Comparison of ENCODE assay signal across 8 cellular contexts in genomic region chr4:1721666-1722550, GRCh38. TPM values are rescaled to one million over a fixed set of nuclear protein-coding genes. Genes with fewer than 3 reads are reported as not detected.
DNase-seq lines count a peak whose midpoint lies in the region; ATAC-seq and TF ChIP-seq lines count a peak whose summit lies in the region.

No MANE protein-coding gene starts in this region.

- WGBS in HUES64: 3% methylated on average over 61 of the region's 61 CpGs
- WGBS in mammary epithelial cell (ENCODE audit: low coverage, missing lambda C conversion rate): 0% methylated on average over 5 of the region's 61 CpGs

- H3K9ac ChIP-seq in HUES64 (ENCODE audit: low read depth, low read length) (peak overlapping the region; percentile 93), mammary epithelial cell (ENCODE audit: insufficient read depth, low read length) (peak overlapping the region; percentile 59)

- no peaks in the 10 kb centered on the region for H3K36me3 Mint-ChIP-seq in naive B cell

- H4K20me1 ChIP-seq in mammary epithelial cell (ENCODE audit: insufficient read depth, low read length): no peaks in the 10 kb centered on the region

- H3K4me1 Mint-ChIP-seq in naive B cell: peaks cover 37 to 61% (median 48%) of the 10 kb centered on the region in 3 donors

- H3K9me3 Mint-ChIP-seq in naive B cell: no peaks in the 10 kb centered on the region

- peaks cover 51% of the 10 kb centered on the region for H3K36me3 ChIP-seq in HUES64 (ENCODE audit: insufficient read depth, low read length)
- H3K36me3 ChIP-seq in mammary epithelial cell (ENCODE audit: insufficient read depth, low read length): peaks cover 2% of the 10 kb centered on the region

- H3K27me3 ChIP-seq in HUES64 (ENCODE audit: insufficient read depth, low read length): no peaks in the 10 kb centered on the region
- no peaks in the 10 kb centered on the region for H3K27me3 ChIP-seq in mammary epithelial cell (ENCODE audit: insufficient read depth, low read length)

- BruUV-seq in mammary epithelial cell (replicated peaks; lab: Mats Ljungman, UMichigan): no TSS peak

- peak overlapping the region; percentile 68 for H3K27ac ChIP-seq in HUES64 (ENCODE audit: low read depth, low read length)
- peak overlapping the region; percentile 28 for H3K27ac ChIP-seq in mammary epithelial cell (ENCODE audit: insufficient read depth, low read depth, low read length)

- H3K4me2 ChIP-seq in mammary epithelial cell (ENCODE audit: insufficient read depth, low read depth, low read length): peak overlapping the region; percentile 85

- H3K9me3 ChIP-seq in HUES64 (ENCODE audit: insufficient read depth, low read depth, low read length) (no peaks in the 10 kb centered on the region), mammary epithelial cell (replicated peaks; ENCODE audit: insufficient read depth, low read length) (no peaks in the 10 kb centered on the region)

- peak overlapping the region; percentile 55 for H2AFZ ChIP-seq in mammary epithelial cell (ENCODE audit: low read depth, low read length)

- intact Hi-C loops in mammary epithelial cell (cut with micrococcal nuclease): loop anchor here (1.0 to 10.0 kb wide), 2 partner anchors 10 to 377 kb away; partner anchors contain the start of genes SLBP and UVSSA

- peak overlapping the region; percentile 87 for H3K4me3 ChIP-seq in HUES64 (ENCODE audit: low read length)
- peak overlapping the region; percentile 66 to 87 (median 78) for H3K4me3 ChIP-seq in mammary epithelial cell (replicated peaks in 1 of 3; ENCODE audit: insufficient read depth in 1 of 3, low read depth in 2 of 3, low read length in 3 of 3)

- H3K4me3 Mint-ChIP-seq in naive B cell: peak overlapping the region; percentile 82 to 95 (median 89)

- DNase-seq in mammary epithelial cell: no peak
- no peak for DNase-seq in naive B cell
- no peak for DNase-seq in NCI-H1694 (lab: John Stamatoyannopoulos, UW)
- no peak for DNase-seq in SW480 (ENCODE audit: low spot score)

- TF ChIP-seq CTCF in mammary epithelial cell (conservative IDR thresholded peaks at IDR 0.05 in 1 of 2, IDR thresholded peaks at IDR 0.05 in 1 of 2; ENCODE audit: extremely low read depth in 1 of 2, insufficient read depth in 1 of 2, low read depth in 1 of 2, low read length in 2 of 2): no peak

- dilution Hi-C loops in mammary epithelial cell (cut with HindIII; ENCODE audit: low sequenced_read_pairs): no loop called here

- peak overlapping the region; percentile 99 to 100 (median 100) for H3K27ac Mint-ChIP-seq in naive B cell

- H3K79me2 ChIP-seq in mammary epithelial cell (ENCODE audit: insufficient read depth, low read length): peaks cover 87% of the 10 kb centered on the region

- peak; percentile 0 for ATAC-seq in GM18502 (IDR thresholded peaks at IDR 0.05; ENCODE audit: poor library complexity, unreplicated experiment)
- no peak for ATAC-seq in naive B cell (ENCODE audit: low read depth in 2 of 2)
- ATAC-seq in GM18520 (IDR thresholded peaks at IDR 0.05; ENCODE audit: unreplicated experiment): no peak
- ATAC-seq in HG03045 (IDR thresholded peaks at IDR 0.05; ENCODE audit: unreplicated experiment): no peak

- CTCF ChIA-PET in mammary epithelial cell (lab: Charles Lee; ENCODE audit: low non-redundant PET): no interaction called here

- no peaks in the 10 kb centered on the region for H3K27me3 Mint-ChIP-seq in naive B cell

- in situ Hi-C loops in mammary epithelial cell (cut with MboI; ENCODE audit: low sequenced_read_pairs in 2 of 2): no loop called here

- H3K4me1 ChIP-seq in HUES64 (ENCODE audit: insufficient read depth, low read length) (no peaks in the 10 kb centered on the region), mammary epithelial cell (ENCODE audit: insufficient read depth, low read length) (peaks cover 34% of the 10 kb centered on the region)

RNA-seq across cellular contexts. Expression of gene TACC3, which starts 0.6 kb away (rescaled TPM):
- 127 TPM for polyA plus RNA-seq in HUES64 (2013, experiment 1 of 2)
- polyA plus RNA-seq in HUES64 (2013, experiment 2 of 2): 124 TPM
- total RNA-seq in mammary epithelial cell: 10 to 100 TPM in 1 of 2 donors, 1 to 10 TPM in 1; 2.3 to 73.0 TPM
- 46.9 TPM for polyA plus RNA-seq in mammary epithelial cell
- 103 TPM for polyA minus RNA-seq in mammary epithelial cell
- 10 to 100 TPM; 15.0 to 21.0 (median 17.2) TPM for polyA plus RNA-seq in naive B cell (ENCODE audit: low read depth in 6 of 6)

RNA-seq across cellular contexts. Expression of gene TMEM129, which starts 0.8 kb away (rescaled TPM):
- 19.0 TPM for polyA plus RNA-seq in HUES64 (2013, experiment 1 of 2)
- polyA plus RNA-seq in HUES64 (2013, experiment 2 of 2): 22.5 TPM
- 10 to 100 TPM; 31.7 to 52.7 TPM for total RNA-seq in mammary epithelial cell
- 21.5 TPM for polyA plus RNA-seq in mammary epithelial cell
- polyA minus RNA-seq in mammary epithelial cell: 15.1 TPM
- polyA plus RNA-seq in naive B cell (ENCODE audit: low read depth in 6 of 6): 10 to 100 TPM; 29.6 to 43.7 (median 34.7) TPM

RNA-seq across cellular contexts. Expression of gene SLBP, which starts 9.8 kb away (rescaled TPM):
- polyA plus RNA-seq in HUES64 (2013, experiment 1 of 2): 52.1 TPM
- polyA plus RNA-seq in HUES64 (2013, experiment 2 of 2): 51.7 TPM
- 10 to 100 TPM; 38.0 to 55.7 TPM for total RNA-seq in mammary epithelial cell
- polyA plus RNA-seq in mammary epithelial cell (71.1 TPM), naive B cell (ENCODE audit: low read depth in 6 of 6) (10 to 100 TPM; 32.7 to 50.5 (median 43.4) TPM)
- polyA minus RNA-seq in mammary epithelial cell: 46.8 TPM

RNA-seq across cellular contexts. Expression of gene FAM53A, which starts 37.8 kb away (rescaled TPM):
- 0.60 TPM for polyA plus RNA-seq in HUES64 (2013, experiment 1 of 2)
- 1.4 TPM for polyA plus RNA-seq in HUES64 (2013, experiment 2 of 2)
- total RNA-seq in mammary epithelial cell: 1 to 10 TPM; 3.3 to 3.7 TPM
- 0.63 TPM for polyA plus RNA-seq in mammary epithelial cell
- polyA minus RNA-seq in mammary epithelial cell: not detected
- polyA plus RNA-seq in naive B cell (ENCODE audit: low read depth in 6 of 6): 1 to 10 TPM; 1.5 to 2.9 (median 2.4) TPM
